ENCODE assay signal across 8 cellular contexts in the genomic region with DNA sequence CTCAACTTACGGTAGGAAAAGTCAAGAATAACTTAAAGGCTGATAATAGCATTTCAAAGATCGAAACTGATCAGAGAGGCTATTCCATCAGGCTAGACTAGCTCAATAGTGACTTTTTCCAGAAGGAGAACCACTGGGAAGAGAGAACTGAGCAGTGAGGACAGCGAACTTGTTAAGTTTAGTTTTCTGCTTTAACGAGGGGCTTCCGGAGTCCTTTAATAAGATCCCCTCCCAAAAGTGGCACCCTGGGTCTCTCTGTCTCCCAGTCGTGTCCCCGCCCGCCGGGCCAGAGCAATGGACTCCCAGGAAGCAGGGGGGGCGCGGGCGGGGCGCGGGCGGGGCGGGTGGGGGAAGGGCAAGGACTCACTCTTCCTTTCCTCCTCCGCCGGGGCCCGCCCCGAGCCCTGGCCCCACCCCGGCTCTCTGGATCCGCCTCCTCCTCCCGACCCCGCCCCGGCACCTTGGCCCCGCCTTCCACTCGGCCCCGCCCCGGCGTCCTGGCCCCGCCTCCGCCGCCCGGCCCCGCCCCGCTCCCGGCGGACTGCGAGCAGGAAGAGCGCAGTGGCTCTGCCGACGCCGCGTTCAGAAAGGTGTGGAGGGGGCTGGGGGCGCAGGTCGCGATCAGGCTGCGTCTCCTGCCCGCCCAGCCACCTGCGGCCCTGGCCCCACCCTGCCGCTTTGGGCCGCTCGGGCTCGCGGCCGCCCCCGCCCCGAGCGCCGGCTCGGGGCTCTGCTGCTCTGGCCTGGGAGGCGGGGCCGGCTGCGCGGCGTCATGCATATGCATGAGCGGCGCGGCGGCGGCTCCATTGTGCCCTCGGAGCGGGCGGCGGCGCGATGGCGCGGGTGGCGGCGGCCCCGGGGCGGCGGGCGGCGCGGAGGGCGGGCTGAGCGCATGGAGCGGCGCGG. TPM values are rescaled to one million over a fixed set of nuclear protein-coding genes. Genes with fewer than 3 reads are reported as not detected.
DNase-seq lines count a peak whose midpoint lies in the region; ATAC-seq and TF ChIP-seq lines count a peak whose summit lies in the region.

A gene with protein sequence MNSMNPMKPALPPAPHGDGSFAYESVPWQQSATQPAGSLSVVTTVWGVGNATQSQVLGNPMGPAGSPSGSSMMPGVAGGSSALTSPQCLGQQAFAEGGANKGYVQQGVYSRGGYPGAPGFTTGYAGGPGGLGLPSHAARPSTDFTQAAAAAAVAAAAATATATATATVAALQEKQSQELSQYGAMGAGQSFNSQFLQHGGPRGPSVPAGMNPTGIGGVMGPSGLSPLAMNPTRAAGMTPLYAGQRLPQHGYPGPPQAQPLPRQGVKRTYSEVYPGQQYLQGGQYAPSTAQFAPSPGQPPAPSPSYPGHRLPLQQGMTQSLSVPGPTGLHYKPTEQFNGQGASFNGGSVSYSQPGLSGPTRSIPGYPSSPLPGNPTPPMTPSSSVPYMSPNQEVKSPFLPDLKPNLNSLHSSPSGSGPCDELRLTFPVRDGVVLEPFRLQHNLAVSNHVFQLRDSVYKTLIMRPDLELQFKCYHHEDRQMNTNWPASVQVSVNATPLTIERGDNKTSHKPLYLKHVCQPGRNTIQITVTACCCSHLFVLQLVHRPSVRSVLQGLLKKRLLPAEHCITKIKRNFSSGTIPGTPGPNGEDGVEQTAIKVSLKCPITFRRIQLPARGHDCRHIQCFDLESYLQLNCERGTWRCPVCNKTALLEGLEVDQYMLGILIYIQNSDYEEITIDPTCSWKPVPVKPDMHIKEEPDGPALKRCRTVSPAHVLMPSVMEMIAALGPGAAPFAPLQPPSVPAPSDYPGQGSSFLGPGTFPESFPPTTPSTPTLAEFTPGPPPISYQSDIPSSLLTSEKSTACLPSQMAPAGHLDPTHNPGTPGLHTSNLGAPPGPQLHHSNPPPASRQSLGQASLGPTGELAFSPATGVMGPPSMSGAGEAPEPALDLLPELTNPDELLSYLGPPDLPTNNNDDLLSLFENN (plus strand): TSS at position 806 of the 906 bp plus-strand sequence. CDS start 7,403 bp downstream, outside the sequence.

- H3K27ac ChIP-seq in vagina = peak within 1 kb of the TSS; percentile 91

- DNase-seq in NCI-H2029 treated with DMSO at 0.1 percent for 48 hours (lab: John Stamatoyannopoulos, UW) (peak; percentile 66), T1000 (lab: John Stamatoyannopoulos, UW) (peak; percentile 89), astrocyte of the cerebellum (ENCODE audit: low read depth) (no peak), hepatic stellate cell (ENCODE audit: low spot score) (peak; percentile 91), renal cortical epithelial cell (ENCODE audit: low read depth) (peak; percentile 42), vagina (ENCODE audit: extremely low spot score in 2 of 2) (no peak)

- intact Hi-C loops in vagina (cut with DNase I) = loop anchor here (5.0 kb wide), 2 partner anchors 94 to 166 kb away; a partner anchor contains a TSS

- TF ChIP-seq POLR2A in GM18505 (IDR thresholded peaks at IDR 0.05; ENCODE audit: borderline replicate concordance, extremely low read depth, insufficient read depth, insufficient read length) (peak; percentile 61), vagina (IDR thresholded peaks at IDR 0.05) (peak in 1 of 2 donors; percentile 40)

- no peaks in the 10 kb centered on the region for H3K27me3 ChIP-seq in vagina

- no peak for TF ChIP-seq CTCF in astrocyte of the cerebellum (IDR thresholded peaks at IDR 0.05; ENCODE audit: low read depth, low read length, missing control alignments)
- TF ChIP-seq CTCF in vagina (IDR thresholded peaks at IDR 0.05) = no peak

- H3K4me1 ChIP-seq in vagina = peaks cover 35% of the 10 kb centered on the region

- H3K36me3 ChIP-seq in vagina = no peaks in the 10 kb centered on the region

- ATAC-seq in GM18505 (IDR thresholded peaks at IDR 0.05; ENCODE audit: unreplicated experiment) = peak; percentile 67
- ATAC-seq in HG02970 (IDR thresholded peaks at IDR 0.05; ENCODE audit: low FRiP score, unreplicated experiment) = peak; percentile 74

- in situ Hi-C loops in astrocyte of the cerebellum (cut with HindIII; ENCODE audit: low sequenced_read_pairs) = no loop called here

- peak within 1 kb of the TSS; percentile 60 for H3K4me3 ChIP-seq in astrocyte of the cerebellum (ENCODE audit: low read depth, low read length)
- peak within 1 kb of the TSS; percentile 79 to 93 for H3K4me3 ChIP-seq in vagina

- H3K9me3 ChIP-seq in vagina = no peaks in the 10 kb centered on the region

RNA-seq across cellular contexts. Expression of the gene that starts here (rescaled TPM):
- 7.5 and 22.7 TPM in 2 replicates for total RNA-seq in renal cortical epithelial cell
- 54.3 TPM for total RNA-seq in vagina

Comparison
In these comparisons a context has a peak if more than half of its experiments do, and no peak if none do; other contexts are left out.
1. DNase-seq: peak in NCI-H2029 treated with DMSO at 0.1 percent for 48 hours (single experiment), T1000 (single experiment), hepatic stellate cell (single experiment) and renal cortical epithelial cell (single experiment); none in astrocyte of the cerebellum (single experiment) and vagina (0 of 2).